15 cellular contexts compared by ENCODE assay signal in the genomic region with DNA sequence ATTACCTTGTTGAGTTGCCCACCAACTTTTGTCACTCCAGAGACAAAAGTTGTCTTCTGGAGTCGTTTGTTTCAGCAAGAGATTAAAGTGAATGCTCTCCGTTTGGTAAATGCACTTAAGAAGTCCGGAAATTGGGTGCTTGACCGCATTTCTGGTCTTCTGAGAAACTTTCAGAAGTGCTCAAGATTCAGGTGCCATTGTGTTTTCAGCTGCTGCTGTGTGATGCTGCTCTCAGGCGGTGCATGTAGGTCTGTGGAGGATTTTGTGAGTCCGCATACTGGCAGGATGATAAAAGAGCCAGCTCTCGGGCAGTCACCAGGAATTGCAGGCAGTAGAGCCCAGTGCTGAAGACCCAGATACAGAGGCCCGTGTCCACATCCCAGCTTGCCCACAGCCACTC.
"Had no signal": no experiment of that assay in that cellular context is flagged by ENCODE, and none has a peak within 500 bp of the region (broad histone marks: within the 10 kb centered on the region; RNA-seq: fewer than 3 reads in every experiment).

No MANE protein-coding gene starts in this region.

- DNase-seq: activated CD4-positive, alpha-beta T cell treated with anti-CD3 and anti-CD28 coated beads for 48 hours; activated gamma-delta T cell; activated naive CD8-positive, alpha-beta T cell treated with anti-CD3 and anti-CD28 coated beads, Interleukin-2, amount 10 ng/mL, durations not matched to agents 7 days and 5 days; activated T-cell treated with anti-CD3 and anti-CD28 coated beads, Interleukin-2, amount 50 U/mL, for 24 hours; glutamatergic neuron; immature natural killer cell; left colon; stimulated activated CD4-positive, alpha-beta T cell treated with anti-CD3 and anti-CD28 coated beads, Interleukin-12 subunit alpha, Interleukin-12 subunit beta, amount 100 ng/mL, for 4 hours; stimulated activated CD4-positive, alpha-beta T cell treated with anti-CD3 and anti-CD28 coated beads, Interleukin-4, amount 100 ng/mL, for 1 hour; stimulated activated naive CD8-positive, alpha-beta T cell treated with anti-CD3 and anti-CD28 coated beads, Interleukin-15, amount 100 ng/mL, for 72 hours had no signal

- ATAC-seq: left colon; natural killer cell treated with Interleukin-12 subunit alpha and Interleukin-12 subunit beta and Interleukin-15 and Interleukin-18, amount 100 ng/mL, for 72 hours; stimulated activated naive CD8-positive, alpha-beta T cell treated with anti-CD3 and anti-CD28 coated beads, Interleukin-15, amount 100 ng/mL, for 72 hours had no signal

- H3K27ac ChIP-seq: thoracic aorta, uterus had no signal

- H3K4me3 ChIP-seq: esophagus muscularis mucosa, sigmoid colon, thoracic aorta, uterus had no signal

- H3K9me3 ChIP-seq: esophagus muscularis mucosa, sigmoid colon, thoracic aorta, uterus had no signal

- H3K27me3 ChIP-seq: esophagus muscularis mucosa, sigmoid colon, uterus had no signal

- H3K36me3 ChIP-seq: esophagus muscularis mucosa, sigmoid colon, thoracic aorta, uterus had no signal

- H3K4me1 ChIP-seq: uterus had no signal
